ENCODE assay signal across 9 cellular contexts in the genomic region with DNA sequence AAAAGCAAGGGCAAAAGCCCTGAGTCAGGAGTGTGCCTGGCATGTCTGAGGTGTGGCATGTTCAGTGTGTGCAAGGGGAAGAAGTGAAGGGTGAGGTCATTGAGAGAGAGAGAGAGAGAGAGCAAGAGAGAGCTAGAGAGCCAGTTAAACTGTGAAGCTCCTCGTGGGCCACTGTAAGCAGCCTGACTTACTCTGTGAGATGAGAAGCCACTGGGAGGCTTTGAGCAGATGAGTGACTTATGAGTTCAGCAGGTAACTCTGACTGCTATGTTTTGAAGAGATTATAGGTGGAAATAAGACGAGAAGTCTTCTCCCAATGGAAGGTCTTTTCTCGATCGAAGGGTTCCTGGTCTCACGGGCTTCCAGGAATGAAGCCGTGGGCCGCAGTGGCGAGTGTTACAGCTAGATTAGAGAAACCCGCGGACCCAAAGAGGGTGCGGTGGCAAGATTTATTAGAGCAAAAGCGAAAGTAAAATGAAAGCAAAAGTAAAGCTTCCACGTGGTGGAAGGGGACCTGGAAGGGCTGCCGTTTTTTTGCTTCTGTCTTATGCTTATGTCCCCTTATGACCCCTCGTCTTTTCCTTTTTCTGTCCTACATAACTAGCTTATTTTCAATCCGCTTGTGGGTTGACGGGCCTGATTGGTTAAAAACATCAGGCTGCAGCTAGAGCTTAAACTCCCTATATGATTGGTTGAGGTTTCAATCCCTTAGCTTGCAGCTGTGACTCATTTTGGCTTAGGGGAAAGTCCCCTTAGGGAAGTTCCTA.
A peak's percentile ranks its signal among the peaks of the same experiment; 100 is the strongest.
DNase-seq lines count a peak whose midpoint lies in the region; ATAC-seq, FAIRE-seq and TF ChIP-seq lines count a peak whose summit lies in the region.
"Had no signal": no experiment of that assay in that cellular context is flagged by ENCODE, and none has a peak within 500 bp of the region (broad histone marks: within the 10 kb centered on the region; RNA-seq: fewer than 3 reads in every experiment).

No MANE protein-coding gene starts in this region.

- CTCF ChIA-PET in PC-3 (lab: Charles Lee): interaction anchor here (0.6 to 1.0 kb wide), 2 partner anchors 11 to 792 kb away, joined by 5 read pairs; partner anchors contain the start of gene ALDH9A1

- no peaks in the 10 kb centered on the region for H3K27me3 ChIP-seq in PC-3 (ENCODE audit: low read length)
- no peaks in the 10 kb centered on the region for H3K27me3 ChIP-seq in liver (ENCODE audit: control insufficient read depth in 4 of 4, insufficient read depth in 4 of 4, low read length in 3 of 4)

- peak overlapping the region; percentile 86 for H3K4me2 ChIP-seq in PC-3 (ENCODE audit: low read length)

- no peak for FAIRE-seq in GM19239 (lab: Jason Lieb, UNC)

- peak overlapping the region; percentile 93 for H2AFZ ChIP-seq in PC-3 (ENCODE audit: low read length)

- no peaks in the 10 kb centered on the region for H3F3A ChIP-seq in PC-3 (ENCODE audit: low read length, unreplicated experiment)

- TF ChIP-seq CTCF in PC-3 (conservative IDR thresholded peaks at IDR 0.05; ENCODE audit: low read depth, low read length): no peak
- no peak for TF ChIP-seq CTCF in liver (IDR thresholded peaks at IDR 0.05; ENCODE audit: low read depth, low read length, missing input control)

- no peak overlapping the region for H3K27ac Mint-ChIP-seq in stimulated activated effector memory CD8-positive, alpha-beta T cell treated with anti-CD3 and anti-CD28 coated beads, Interleukin-12 subunit alpha, Interleukin-12 subunit beta, amount 100 ng/mL, for 72 hours

- no peaks in the 10 kb centered on the region for H3K36me3 ChIP-seq in PC-3 (ENCODE audit: low read depth, low read length)
- no peaks in the 10 kb centered on the region for H3K36me3 ChIP-seq in liver (ENCODE audit: control insufficient read depth in 4 of 4, insufficient read depth in 3 of 4, low read depth in 1 of 4, low read length in 3 of 4)

- no peak overlapping the region for H3K4me3 Mint-ChIP-seq in stimulated activated effector memory CD8-positive, alpha-beta T cell treated with anti-CD3 and anti-CD28 coated beads, Interleukin-12 subunit alpha, Interleukin-12 subunit beta, amount 100 ng/mL, for 72 hours
- H3K4me3 Mint-ChIP-seq: neural crest cell had no signal

- no TSS peak for BruUV-seq in PC-3 (replicated peaks; lab: Mats Ljungman, UMichigan)

- H3K9me2 ChIP-seq in PC-3 (replicated peaks; ENCODE audit: low read length): no peaks in the 10 kb centered on the region

- DNase-seq in CD1c-positive myeloid dendritic cell (ENCODE audit: extremely low spot score) (peak; percentile 80), GM19239 (ENCODE audit: insufficient read length, low spot score) (peak; percentile 20), PC-3 (peak; percentile 74), activated T-helper 1 cell treated with Interleukin-2 at 50 U/mL for 16 hours (ENCODE audit: low read depth) (peak; percentile 9), DMS 273 treated with DMSO at 0.1 percent for 48 hours (lab: John Stamatoyannopoulos, UW) (no peak)
- peak; percentile 29 to 79 for DNase-seq in stimulated activated effector memory CD8-positive, alpha-beta T cell treated with anti-CD3 and anti-CD28 coated beads, Interleukin-12 subunit alpha, Interleukin-12 subunit beta, amount 100 ng/mL, for 72 hours (ENCODE audit: low spot score in 2 of 2)

- H3K9me3 ChIP-seq in PC-3 (ENCODE audit: low read length) (no peaks in the 10 kb centered on the region), liver (ENCODE audit: control insufficient read depth in 4 of 4, low read length in 3 of 4) (no peaks in the 10 kb centered on the region)

- peak overlapping the region; percentile 66 for H3K4me3 ChIP-seq in PC-3 (ENCODE audit: low read length)
- peak overlapping the region; percentile 20 to 55 (median 49) for H3K4me3 ChIP-seq in liver (ENCODE audit: low read depth in 1 of 3, low read length in 3 of 3)

- ATAC-seq in HG03196 (IDR thresholded peaks at IDR 0.05; ENCODE audit: unreplicated experiment) (peak; percentile 80), PC-3 (peak; percentile 82)
- peak; percentile 87 for ATAC-seq in stimulated activated effector memory CD8-positive, alpha-beta T cell treated with anti-CD3 and anti-CD28 coated beads, Interleukin-12 subunit alpha, Interleukin-12 subunit beta, amount 100 ng/mL, for 72 hours

- peaks cover 5% of the 10 kb centered on the region for H3K4me1 Mint-ChIP-seq in stimulated activated effector memory CD8-positive, alpha-beta T cell treated with anti-CD3 and anti-CD28 coated beads, Interleukin-12 subunit alpha, Interleukin-12 subunit beta, amount 100 ng/mL, for 72 hours

- no peaks in the 10 kb centered on the region for H4K20me1 ChIP-seq in PC-3 (ENCODE audit: low read length)

- WGBS in liver: 52% methylated on average over 17 of the region's 17 CpGs

- H3K79me2 ChIP-seq in PC-3 (ENCODE audit: low read length): no peaks in the 10 kb centered on the region

- peak overlapping the region; percentile 62 for H3K9ac ChIP-seq in PC-3 (ENCODE audit: low read length)
- peak overlapping the region in 1 of 2 donors; percentile 66 for H3K9ac ChIP-seq in liver (ENCODE audit: low read depth in 1 of 2, low read length in 2 of 2)

- POLR2A ChIA-PET in PC-3 (lab: Charles Lee; ENCODE audit: unreplicated experiment): no interaction called here

- intact Hi-C loops in PC-3 (cut with micrococcal nuclease): loop anchor here (10.0 kb wide), 1 partner anchor 635 kb away; no protein-coding TSS in a partner anchor

- TF ChIP-seq RAD21 in liver (IDR thresholded peaks at IDR 0.05): no peak

- H3K27ac ChIP-seq in PC-3 (ENCODE audit: low read length) (peak overlapping the region; percentile 68), liver (ENCODE audit: low read depth in 1 of 2, low read length in 2 of 2) (peak overlapping the region; percentile 74 to 76)

- no peaks in the 10 kb centered on the region for H3K9me3 Mint-ChIP-seq in stimulated activated effector memory CD8-positive, alpha-beta T cell treated with anti-CD3 and anti-CD28 coated beads, Interleukin-12 subunit alpha, Interleukin-12 subunit beta, amount 100 ng/mL, for 72 hours

- peaks cover 38% of the 10 kb centered on the region for H3K4me1 ChIP-seq in PC-3 (ENCODE audit: insufficient read depth, low read length)
- H3K4me1 ChIP-seq in liver (ENCODE audit: control insufficient read depth in 4 of 4, insufficient read depth in 4 of 4, low read length in 3 of 4): no peaks in the 10 kb centered on the region

- no peaks in the 10 kb centered on the region for H3K36me3 Mint-ChIP-seq in stimulated activated effector memory CD8-positive, alpha-beta T cell treated with anti-CD3 and anti-CD28 coated beads, Interleukin-12 subunit alpha, Interleukin-12 subunit beta, amount 100 ng/mL, for 72 hours

TF ChIP-seq in liver, 16 proteins besides CTCF, POLR2A, EP300 and RAD21:
- TF ChIP-seq JUND (IDR thresholded peaks at IDR 0.05) (peak; percentile 60 to 65), ZBTB33 (IDR thresholded peaks at IDR 0.05) (no peak)
